8 cellular contexts compared by ENCODE assay signal in genomic region chr12:122894173-122895121, GRCh38. TPM values are rescaled to one million over a fixed set of nuclear protein-coding genes. Genes with fewer than 3 reads are reported as not detected.
A peak's percentile ranks its signal among the peaks of the same experiment; 100 is the strongest.
DNase-seq lines count a peak whose midpoint lies in the region; ATAC-seq and TF ChIP-seq lines count a peak whose summit lies in the region.

No MANE protein-coding gene starts in this region.

- TF ChIP-seq CTCF in WI38 (IDR thresholded peaks at IDR 0.05; ENCODE audit: low read depth, low read length) (no peak), heart left ventricle (IDR thresholded peaks at IDR 0.05) (peak in 4 of 12 donors; percentile 9 to 27 (median 16))

- H3K4me1 ChIP-seq in heart left ventricle: peaks cover 4 to 76% (median 56%) of the 10 kb centered on the region in 12 donors

- H3K4me3 ChIP-seq in WI38 (ENCODE audit: low read depth, low read length) (peak overlapping the region; percentile 99), heart left ventricle (peak overlapping the region; percentile 41 to 91 (median 82))

- no peak for DNase-seq in HEK293T (ENCODE audit: extremely low spot score)
- DNase-seq in heart left ventricle: no peak
- no peak for DNase-seq in sciatic nerve (ENCODE audit: low spot score)
- DNase-seq in GDM1 (lab: John Stamatoyannopoulos, UW): no peak
- no peak for DNase-seq in cerebellar nuclear complex (lab: John Stamatoyannopoulos, UW)
- no peak for DNase-seq in activated CD4-positive, alpha-beta T cell treated with anti-CD3 and anti-CD28 coated beads for 4 hours

- H3K9me3 ChIP-seq in heart left ventricle: peaks cover 0 to 8% (median 0%) of the 10 kb centered on the region in 12 donors

- CTCF ChIA-PET in HEK293T (lab: Yijun Ruan, JAX): interaction anchor here (1.1 to 1.3 kb wide), 2 partner anchors 14 to 33 kb away, joined by 4 to 6 read pairs; no protein-coding TSS in a partner anchor

- intact Hi-C loops in heart left ventricle (cut with DNase I): loop anchor here in 3 of 10 donors (2.0 to 5.0 kb wide), 2 partner anchors 28 to 32 kb away; no protein-coding TSS in a partner anchor
- intact Hi-C loops in sciatic nerve (cut with DNase I): no loop called here

- POLR2A ChIA-PET in HEK293T (lab: Yijun Ruan, JAX): interaction anchor here (0.8 kb wide), 1 partner anchor 14 kb away, joined by 3 read pairs; no protein-coding TSS in a partner anchor

- peak overlapping the region; percentile 14 to 93 (median 86) for H3K27ac ChIP-seq in heart left ventricle

- H3K27me3 ChIP-seq in heart left ventricle: no peaks in the 10 kb centered on the region

- TF ChIP-seq POLR2A in heart left ventricle (IDR thresholded peaks at IDR 0.05): no peak

- no peaks in the 10 kb centered on the region for H3K36me3 ChIP-seq in heart left ventricle

- peak; percentile 11 to 32 (median 17) for ATAC-seq in heart left ventricle
- peak; percentile 1 for ATAC-seq in sciatic nerve
- no peak for ATAC-seq in GM19452 (IDR thresholded peaks at IDR 0.05; ENCODE audit: unreplicated experiment)

- WGBS in heart left ventricle, 4 donors: 11 to 16% (median 14%) methylated on average over 15 of the region's 15 CpGs

TF ChIP-seq in HEK293T, 16 proteins besides CTCF, POLR2A, EP300 and RAD21:
- TF ChIP-seq FOXM1 (IDR thresholded peaks at IDR 0.05; ENCODE audit: borderline replicate concordance): no peak
- peak; percentile 71 for TF ChIP-seq L3MBTL2 (conservative IDR thresholded peaks at IDR 0.05)
- TF ChIP-seq, protein P1, sequence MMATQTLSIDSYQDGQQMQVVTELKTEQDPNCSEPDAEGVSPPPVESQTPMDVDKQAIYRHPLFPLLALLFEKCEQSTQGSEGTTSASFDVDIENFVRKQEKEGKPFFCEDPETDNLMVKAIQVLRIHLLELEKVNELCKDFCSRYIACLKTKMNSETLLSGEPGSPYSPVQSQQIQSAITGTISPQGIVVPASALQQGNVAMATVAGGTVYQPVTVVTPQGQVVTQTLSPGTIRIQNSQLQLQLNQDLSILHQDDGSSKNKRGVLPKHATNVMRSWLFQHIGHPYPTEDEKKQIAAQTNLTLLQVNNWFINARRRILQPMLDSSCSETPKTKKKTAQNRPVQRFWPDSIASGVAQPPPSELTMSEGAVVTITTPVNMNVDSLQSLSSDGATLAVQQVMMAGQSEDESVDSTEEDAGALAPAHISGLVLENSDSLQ (IDR thresholded peaks at IDR 0.05): no peak
TF ChIP-seq in HEK293T: peak in this region for 1.

RNA-seq across cellular contexts. Expression of gene VPS37B, which starts 1.5 kb away (rescaled TPM):
- total RNA-seq in heart left ventricle (10 to 100 TPM; 14.5 to 51.2 (median 22.7) TPM), sciatic nerve (24.8 TPM)
- 10 to 100 TPM; 17.4 to 21.7 TPM for polyA plus RNA-seq in heart left ventricle

RNA-seq across cellular contexts. Expression of gene HIP1R, which starts 59.2 kb away (rescaled TPM):
- 10 to 100 TPM; 14.9 to 49.5 (median 19.6) TPM for total RNA-seq in heart left ventricle
- 10 to 100 TPM; 19.1 to 31.4 TPM for polyA plus RNA-seq in heart left ventricle
- 14.3 TPM for total RNA-seq in sciatic nerve
